In the genomic region with DNA sequence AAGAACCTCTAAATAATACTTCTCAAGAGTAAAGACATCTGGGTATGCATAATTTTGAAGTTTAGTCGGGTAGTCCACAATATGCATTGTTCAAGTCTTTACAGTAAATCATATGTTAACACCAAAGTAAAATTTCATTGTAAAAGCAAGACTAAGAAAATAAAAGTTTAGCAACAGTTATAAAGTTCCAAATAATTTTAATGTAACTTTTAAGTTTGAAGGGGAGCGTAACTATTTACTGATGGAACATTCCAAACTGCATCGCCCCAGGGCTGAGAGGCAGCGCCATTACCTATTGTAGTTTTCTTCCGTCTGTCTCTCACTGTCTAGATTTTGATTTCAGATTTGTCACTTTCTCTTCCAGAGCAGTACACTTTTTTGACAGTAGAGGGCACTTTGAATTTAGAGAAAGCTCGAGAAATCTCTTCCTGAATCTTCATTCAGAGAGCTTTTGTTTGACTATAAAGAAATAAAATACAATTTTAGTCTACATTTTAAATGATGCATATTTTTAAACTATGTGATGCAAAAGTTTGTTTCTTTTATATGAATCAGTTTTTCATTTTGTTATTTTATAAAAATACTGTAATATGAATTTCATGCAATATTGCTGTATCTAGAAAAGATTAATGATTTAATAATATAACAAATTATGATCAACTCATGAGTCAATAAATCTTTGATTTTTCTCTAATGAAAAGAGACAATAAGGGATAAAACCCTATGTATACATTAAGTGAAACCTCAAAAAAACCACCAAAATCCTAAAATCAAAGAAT, we compare ENCODE assay signal across 8 cellular contexts.
DNase-seq lines count a peak whose midpoint lies in the region; ATAC-seq and TF ChIP-seq lines count a peak whose summit lies in the region.

No MANE protein-coding gene starts in this region.

- no peaks in the 10 kb centered on the region for H3K4me1 ChIP-seq in uterus

- peak; percentile 83 for ATAC-seq in GM19043 (IDR thresholded peaks at IDR 0.05; ENCODE audit: low read depth, unreplicated experiment)
- peak; percentile 64 for ATAC-seq in HG03139 (IDR thresholded peaks at IDR 0.05; ENCODE audit: unreplicated experiment)

- no peak overlapping the region for H3K4me3 ChIP-seq in uterus

- peaks cover 17% of the 10 kb centered on the region for H3K4me1 Mint-ChIP-seq in CD14-positive monocyte

- no peaks in the 10 kb centered on the region for H3K36me3 Mint-ChIP-seq in CD14-positive monocyte

- no peak overlapping the region for H3K4me3 Mint-ChIP-seq in CD14-positive monocyte

- H3K27ac ChIP-seq in uterus: no peak overlapping the region

- peaks cover 0 to 9% (median 4%) of the 10 kb centered on the region in 7 donors for H3K9me3 Mint-ChIP-seq in CD14-positive monocyte

- no peaks in the 10 kb centered on the region for H3K27me3 Mint-ChIP-seq in CD14-positive monocyte (ENCODE audit: low read depth in 3 of 3)

- no peaks in the 10 kb centered on the region for H3K9me3 ChIP-seq in uterus

- no peak overlapping the region for H3K27ac Mint-ChIP-seq in CD14-positive monocyte

- DNase-seq in CD14-positive monocyte (ENCODE audit: low spot score) (no peak), NCI-H2171 (lab: John Stamatoyannopoulos, UW) (peak; percentile 6), amniotic epithelial cell (ENCODE audit: low read depth) (peak; percentile 50), kidney glomerular epithelial cell (lab: John Stamatoyannopoulos, UW) (peak; percentile 79), uterus (no peak)
- DNase-seq in activated CD8-positive, alpha-beta memory T cell treated with anti-CD3 and anti-CD28 coated beads for 24 hours: no peak

- intact Hi-C loops in CD14-positive monocyte (cut with micrococcal nuclease) (no loop called here), uterus (cut with DNase I; ENCODE audit: low total_unique reads) (no loop called here)

- TF ChIP-seq CTCF in CD14-positive monocyte (IDR thresholded peaks at IDR 0.05): peak; percentile 74
- TF ChIP-seq CTCF in uterus (IDR thresholded peaks at IDR 0.05): peak; percentile 49 to 77 (median 63)

- H3K27me3 ChIP-seq in uterus: no peaks in the 10 kb centered on the region

- TF ChIP-seq POLR2A in uterus (IDR thresholded peaks at IDR 0.05): no peak

- H3K36me3 ChIP-seq in uterus: no peaks in the 10 kb centered on the region

Comparison
In these comparisons a context has a peak if more than half of its experiments do, and no peak if none do; other contexts are left out.
1. DNase-seq: peak in NCI-H2171 (single experiment), amniotic epithelial cell (single experiment) and kidney glomerular epithelial cell (single experiment); none in CD14-positive monocyte (single experiment), uterus (0 of 2) and activated CD8-positive, alpha-beta memory T cell treated with anti-CD3 and anti-CD28 coated beads for 24 hours (single experiment).